25 cellular contexts compared by ENCODE assay signal in the genomic region with DNA sequence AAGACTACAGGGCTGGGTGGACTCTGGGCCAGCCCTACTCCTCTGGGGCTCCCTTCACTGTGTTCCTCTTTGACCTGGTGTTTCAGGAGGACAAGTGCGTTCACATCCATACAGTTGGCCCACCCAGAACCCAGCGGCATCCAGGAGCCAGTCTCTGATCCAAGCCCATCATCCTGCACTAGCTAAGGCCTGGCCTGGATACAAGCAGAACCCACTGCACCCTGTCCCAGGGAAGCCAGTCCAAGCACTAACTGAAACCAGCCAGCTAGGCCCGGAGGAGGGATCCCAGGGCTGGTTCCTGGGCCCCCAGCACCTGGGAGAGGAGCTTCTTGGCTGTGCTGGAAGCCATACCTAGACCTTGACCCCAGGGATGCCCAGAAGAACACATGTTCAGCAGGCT. TPM values are rescaled to one million over a fixed set of nuclear protein-coding genes. Genes with fewer than 3 reads are reported as not detected.
"Had no signal": no experiment of that assay in that cellular context is flagged by ENCODE, and none has a peak within 500 bp of the region (broad histone marks: within the 10 kb centered on the region; RNA-seq: fewer than 3 reads in every experiment).

No MANE protein-coding gene starts in this region.

- DNase-seq: activated CD4-positive, alpha-beta memory T cell treated with anti-CD3 and anti-CD28 coated beads for 36 hours; activated CD4-positive, alpha-beta T cell treated with anti-CD3 and anti-CD28 coated beads for 48 hours; activated effector memory CD4-positive, alpha-beta T cell treated with anti-CD3 and anti-CD28 coated beads, Interleukin-2, amount 50 U/mL, for 16 hours; activated naive CD4-positive, alpha-beta T cell treated with anti-CD3 and anti-CD28 coated beads, Interleukin-2, amount 10 ng/mL, durations not matched to agents 7 days and 5 days; activated naive CD8-positive, alpha-beta T cell treated with anti-CD3 and anti-CD28 coated beads, Interleukin-2, amount 50 U/mL, for 24 hours; activated T-cell treated with anti-CD3 and anti-CD28 coated beads, Interleukin-2, amount 50 U/mL, for 72 hours; effector CD4-positive, alpha-beta T cell; erythroblast; foreskin fibroblast; kidney; midbrain; natural killer cell; stimulated activated CD4-positive, alpha-beta T cell treated with anti-CD3 and anti-CD28 coated beads, Interleukin-1b, Interleukin-23, amount 100 ng/mL, for 48 hours; stomach; transverse colon had no signal

- ATAC-seq: activated naive CD8-positive, alpha-beta T cell treated with anti-CD3 and anti-CD28 coated beads, Interleukin-2, amount 50 U/mL, for 24 hours; activated T-cell treated with anti-CD3 and anti-CD28 coated beads, Interleukin-2, amount 50 U/mL, for 72 hours; natural killer cell; stimulated activated memory B cell treated with anti-CD40 and anti-IgM and Interleukin-4, amounts not matched to agents 10 μg/mL and 1 μg/mL and 100 μg/mL, for 72 hours had no signal

- H3K27ac ChIP-seq: prostate gland, stomach, suprapubic skin, transverse colon, vagina had no signal

- H3K9me3 ChIP-seq: prostate gland, stomach, suprapubic skin, transverse colon, vagina had no signal

- H3K27me3 ChIP-seq: vagina had no signal

- H3K36me3 ChIP-seq: prostate gland, stomach, suprapubic skin, transverse colon, vagina had no signal

- H3K4me3 ChIP-seq: lung, prostate gland, stomach, suprapubic skin, transverse colon, vagina had no signal

RNA-seq across cellular contexts. Expression of a gene that starts 41.3 kb away (rescaled TPM):
- total RNA-seq: activated CD4-positive, alpha-beta memory T cell treated with anti-CD3 and anti-CD28 coated beads for 36 hours; activated T-cell treated with anti-CD3 and anti-CD28 coated beads, Interleukin-2, amount 50 U/mL, for 72 hours; cerebellum; fibroblast of lung; glomerular endothelial cell; kidney; lung; natural killer cell; osteocyte; stomach; T-helper 2 cell treated with Interferon-gamma antibody and Interleukin-4, amounts not matched to agents 100 ng/mL and 5 ng/mL, for 36 hours; transverse colon; vagina had no signal
- polyA plus RNA-seq: fibroblast of lung, lung, stomach had no signal
